In genomic region chr1:156477526-156478249, GRCh38 we compare ENCODE assay signal across 12 cellular contexts. TPM values are rescaled to one million over a fixed set of nuclear protein-coding genes. Genes with fewer than 3 reads are reported as not detected.
DNase-seq lines count a peak whose midpoint lies in the region; ATAC-seq and TF ChIP-seq lines count a peak whose summit lies in the region.
"Had no signal": no experiment of that assay in that cellular context is flagged by ENCODE, and none has a peak within 500 bp of the region (broad histone marks: within the 10 kb centered on the region; RNA-seq: fewer than 3 reads in every experiment).

No MANE protein-coding gene starts in this region.

- no peak overlapping the region for H2AFZ ChIP-seq in mesenchymal stem cell (ENCODE audit: low read depth, low read length)

- H3K27ac Mint-ChIP-seq in activated T-cell treated with anti-CD3 and anti-CD28 coated beads, Interleukin-2, amount 50 U/mL, for 24 hours: peak overlapping the region; percentile 73
- H3K27ac Mint-ChIP-seq: B cell had no signal

- H4K91ac ChIP-seq in mesenchymal stem cell (ENCODE audit: low read length): no peak overlapping the region

- H2BK12ac ChIP-seq in mesenchymal stem cell (ENCODE audit: low read length in 2 of 2): no peak overlapping the region

- H3K4me1 Mint-ChIP-seq in activated T-cell treated with anti-CD3 and anti-CD28 coated beads, Interleukin-2, amount 50 U/mL, for 24 hours (ENCODE audit: low read depth): peaks cover 55% of the 10 kb centered on the region

- no peaks in the 10 kb centered on the region for H3K27me3 Mint-ChIP-seq in activated T-cell treated with anti-CD3 and anti-CD28 coated beads, Interleukin-2, amount 50 U/mL, for 24 hours
- H3K27me3 Mint-ChIP-seq: B cell had no signal

- peak overlapping the region; percentile 84 for H3K9ac ChIP-seq in mesenchymal stem cell (ENCODE audit: low read length)

- no peak overlapping the region for H3K18ac ChIP-seq in mesenchymal stem cell (ENCODE audit: low read depth in 1 of 2, low read length in 2 of 2)

- no peak for DNase-seq in activated T-cell treated with anti-CD3 and anti-CD28 coated beads, Interleukin-2, amount 50 U/mL, for 24 hours
- DNase-seq in activated T-cell treated with anti-CD3 and anti-CD28 coated beads, Interleukin-2, amount 50 U/mL, for 1 hour: no peak
- DNase-seq in anterior cingulate cortex (lab: John Stamatoyannopoulos, UW) (peak in 32 of 58 donors; percentile 9 to 69 (median 32)), mesenchymal stem cell (no peak), tibial artery (no peak), hippocampal formation (lab: John Stamatoyannopoulos, UW) (no peak), NCI-H748 treated with DMSO at 0.1 percent for 48 hours (lab: John Stamatoyannopoulos, UW) (no peak)
- DNase-seq: NCI-H1417 treated with DMSO at 0.1 percent for 48 hours; stimulated activated CD4-positive, alpha-beta T cell treated with anti-CD3 and anti-CD28 coated beads, Interleukin-12 subunit alpha, Interleukin-12 subunit beta, amount 100 ng/mL, for 4 hours; trophoblast cell had no signal

- H3K14ac ChIP-seq in mesenchymal stem cell (ENCODE audit: low read length in 2 of 2): no peak overlapping the region

- H3K27ac ChIP-seq in mesenchymal stem cell (ENCODE audit: low read length, poor library complexity, severe bottlenecking) (no peak overlapping the region), tibial artery (peak overlapping the region; percentile 91 to 94)

- peaks cover 100% of the 10 kb centered on the region for H3K36me3 Mint-ChIP-seq in activated T-cell treated with anti-CD3 and anti-CD28 coated beads, Interleukin-2, amount 50 U/mL, for 24 hours (ENCODE audit: low read depth)

- H2BK15ac ChIP-seq in mesenchymal stem cell (ENCODE audit: low read depth, poor library complexity, severe bottlenecking): no peak overlapping the region

- no peak overlapping the region for H4K8ac ChIP-seq in mesenchymal stem cell (ENCODE audit: low read length)

- no peak overlapping the region for H3K4me3 Mint-ChIP-seq in activated T-cell treated with anti-CD3 and anti-CD28 coated beads, Interleukin-2, amount 50 U/mL, for 24 hours
- H3K4me3 Mint-ChIP-seq: B cell had no signal

- no peak overlapping the region for H3K4ac ChIP-seq in mesenchymal stem cell (ENCODE audit: low read depth in 1 of 2, low read length in 2 of 2)

- H3K9me3 ChIP-seq in mesenchymal stem cell (ENCODE audit: control insufficient read depth, low read length) (no peaks in the 10 kb centered on the region), tibial artery (no peaks in the 10 kb centered on the region)

- H3K9me3 Mint-ChIP-seq in activated T-cell treated with anti-CD3 and anti-CD28 coated beads, Interleukin-2, amount 50 U/mL, for 24 hours: no peaks in the 10 kb centered on the region

- ATAC-seq in HG02763 (IDR thresholded peaks at IDR 0.05; ENCODE audit: unreplicated experiment): no peak

- no peak overlapping the region for H2AK5ac ChIP-seq in mesenchymal stem cell (ENCODE audit: low read length, severe bottlenecking)

- H3K23ac ChIP-seq in mesenchymal stem cell (ENCODE audit: low read length in 2 of 2): peak overlapping the region in 1 of 2 experiments; percentile 36

- H3K27me3 ChIP-seq in mesenchymal stem cell (ENCODE audit: control insufficient read depth in 1 of 2, insufficient read depth in 1 of 2, low read length in 2 of 2): no peaks in the 10 kb centered on the region
- H3K27me3 ChIP-seq in tibial artery: no peaks in the 10 kb centered on the region

- H3K4me3 ChIP-seq in mesenchymal stem cell (ENCODE audit: insufficient read depth in 1 of 2, low read depth in 1 of 2, low read length in 2 of 2): no peak overlapping the region
- H3K4me3 ChIP-seq in tibial artery: no peak overlapping the region

- intact Hi-C loops in tibial artery (cut with DNase I; ENCODE audit: low total_unique reads): loop anchor here (2.0 kb wide), 1 partner anchor 25 kb away; no protein-coding TSS in a partner anchor

- no peak overlapping the region for H2BK5ac ChIP-seq in mesenchymal stem cell (ENCODE audit: low read depth, low read length, poor library complexity, severe bottlenecking)

- peaks cover 8% of the 10 kb centered on the region for H3K4me1 ChIP-seq in mesenchymal stem cell (ENCODE audit: control insufficient read depth, insufficient read depth, low read depth, low read length)
- peaks cover 13 to 100% (median 74%) of the 10 kb centered on the region in 4 donors for H3K4me1 ChIP-seq in tibial artery

- H3K36me3 ChIP-seq in mesenchymal stem cell (ENCODE audit: control insufficient read depth in 1 of 2, insufficient read depth in 2 of 2, low read depth in 1 of 2, low read length in 2 of 2) (peaks cover 93 to 94% of the 10 kb centered on the region in 2 experiments), tibial artery (peaks cover 94 to 99% (median 96%) of the 10 kb centered on the region in 3 donors)

- peaks cover 57% of the 10 kb centered on the region for H3K79me1 ChIP-seq in mesenchymal stem cell (replicated peaks; ENCODE audit: low read length, poor library complexity, severe bottlenecking)

- 86% methylated on average over 1 of the region's 3 CpGs for WGBS in mesenchymal stem cell

- H3K4me2 ChIP-seq in mesenchymal stem cell (ENCODE audit: low read length, poor library complexity, severe bottlenecking): no peak overlapping the region

- TF ChIP-seq CTCF in tibial artery (IDR thresholded peaks at IDR 0.05): no peak

- no peak overlapping the region for H2BK120ac ChIP-seq in mesenchymal stem cell (ENCODE audit: low read depth, low read length)

RNA-seq across cellular contexts. Expression of gene MEF2D, which starts 22.9 kb away (rescaled TPM):
- 38.6 TPM for polyA plus RNA-seq in mesenchymal stem cell (2013, experiment 1 of 2)
- 34.2 TPM for polyA plus RNA-seq in mesenchymal stem cell (2013, experiment 2 of 2)

Comparison
In these comparisons a context has a peak if more than half of its experiments do, and no peak if none do; other contexts are left out.
1. DNase-seq: peak in anterior cingulate cortex (32 of 58); none in activated T-cell treated with anti-CD3 and anti-CD28 coated beads, Interleukin-2, amount 50 U/mL, for 24 hours (single experiment), activated T-cell treated with anti-CD3 and anti-CD28 coated beads, Interleukin-2, amount 50 U/mL, for 1 hour (single experiment), mesenchymal stem cell (single experiment), tibial artery (0 of 2), hippocampal formation (0 of 2) and NCI-H748 treated with DMSO at 0.1 percent for 48 hours (single experiment).